In genomic region chr10:132109341-132110072, GRCh38 we compare ENCODE assay signal across 1 cellular context.
TF ChIP-seq lines count a peak whose summit lies in the region.

No MANE protein-coding gene starts in this region.

TF ChIP-seq in GM23338, 12 proteins besides CTCF, POLR2A, EP300 and RAD21 (continued from another document):
- no peak for TF ChIP-seq ZNF462 (CRISPR knock-in tag; IDR thresholded peaks at IDR 0.05)
- TF ChIP-seq NANOG (IDR thresholded peaks at IDR 0.05; ENCODE audit: borderline replicate concordance): no peak
- no peak for TF ChIP-seq STAT1 (IDR thresholded peaks at IDR 0.05; ENCODE audit: unreplicated experiment)
TF ChIP-seq in GM23338: peak in this region for 0.
